Comparison of ENCODE assay signal across 21 cellular contexts in genomic region chr6:16139541-16139940, GRCh38.
"Had no signal": no experiment of that assay in that cellular context is flagged by ENCODE, and none has a peak within 500 bp of the region (broad histone marks: within the 10 kb centered on the region; RNA-seq: fewer than 3 reads in every experiment).

No MANE protein-coding gene starts in this region.

- H3K27ac Mint-ChIP-seq: activated B cell treated with CpG ODN at 0.5 μM for 24 hours; activated CD4-positive, alpha-beta T cell treated with anti-CD3 and anti-CD28 coated beads for 36 hours; activated naive CD4-positive, alpha-beta T cell treated with anti-CD3 and anti-CD28 coated beads, Interleukin-2, amount 10 ng/mL, durations not matched to agents 7 days and 5 days; endodermal cell had no signal

- DNase-seq: activated B cell treated with CpG ODN at 0.5 μM for 24 hours; activated CD4-positive, alpha-beta T cell treated with anti-CD3 and anti-CD28 coated beads for 36 hours; activated CD4-positive, alpha-beta T cell treated with anti-CD3 and anti-CD28 coated beads, Interleukin-2, amount 50 U/mL, for 4 hours; activated CD8-positive, alpha-beta memory T cell treated with anti-CD3 and anti-CD28 coated beads for 24 hours; activated CD8-positive, alpha-beta memory T cell treated with anti-CD3 and anti-CD28 coated beads, Interleukin-2, amount 50 U/mL, for 48 hours; activated effector memory CD4-positive, alpha-beta T cell treated with anti-CD3 and anti-CD28 coated beads, Interleukin-2, amount 50 U/mL, for 16 hours; activated naive CD4-positive, alpha-beta T cell treated with anti-CD3 and anti-CD28 coated beads, Interleukin-2, amount 10 ng/mL, durations not matched to agents 7 days and 5 days; activated T-cell treated with anti-CD3 and anti-CD28 coated beads, Interleukin-2, amount 50 U/mL, for 4 hours; amygdala; endodermal cell; head of caudate nucleus; nucleus accumbens; right lobe of liver; stimulated activated CD4-positive, alpha-beta T cell treated with anti-CD3 and anti-CD28 coated beads, Interleukin-1b, Interleukin-23, amount 100 ng/mL, for 48 hours; stimulated activated naive CD4-positive, alpha-beta T cell; T1000; upper lobe of left lung had no signal

- H3K9me3 ChIP-seq: right lobe of liver, thoracic aorta, upper lobe of left lung had no signal

- H3K4me3 Mint-ChIP-seq: activated B cell treated with CpG ODN at 0.5 μM for 24 hours; activated CD4-positive, alpha-beta T cell treated with anti-CD3 and anti-CD28 coated beads for 36 hours; activated naive CD4-positive, alpha-beta T cell treated with anti-CD3 and anti-CD28 coated beads, Interleukin-2, amount 10 ng/mL, durations not matched to agents 7 days and 5 days; activated T-cell treated with anti-CD3 and anti-CD28 coated beads, Interleukin-2, amount 50 U/mL, for 4 hours; endodermal cell had no signal

- H3K27me3 ChIP-seq: right lobe of liver, upper lobe of left lung had no signal

- H3K27ac ChIP-seq: coronary artery, epithelial cell of prostate, right lobe of liver, skin epidermis, thoracic aorta, upper lobe of left lung had no signal

- H3K27me3 Mint-ChIP-seq: activated B cell treated with CpG ODN at 0.5 μM for 24 hours; activated CD4-positive, alpha-beta T cell treated with anti-CD3 and anti-CD28 coated beads for 36 hours; activated naive CD4-positive, alpha-beta T cell treated with anti-CD3 and anti-CD28 coated beads, Interleukin-2, amount 10 ng/mL, durations not matched to agents 7 days and 5 days had no signal

- H3K9me3 Mint-ChIP-seq: activated naive CD4-positive, alpha-beta T cell treated with anti-CD3 and anti-CD28 coated beads, Interleukin-2, amount 10 ng/mL, durations not matched to agents 7 days and 5 days; activated T-cell treated with anti-CD3 and anti-CD28 coated beads, Interleukin-2, amount 50 U/mL, for 4 hours had no signal

- H3K4me3 ChIP-seq: coronary artery, right lobe of liver, skin epidermis, thoracic aorta, upper lobe of left lung had no signal

- ATAC-seq: activated CD4-positive, alpha-beta T cell treated with anti-CD3 and anti-CD28 coated beads for 36 hours; activated T-cell treated with anti-CD3 and anti-CD28 coated beads, Interleukin-2, amount 50 U/mL, for 4 hours; right lobe of liver had no signal
